In the genomic region with DNA sequence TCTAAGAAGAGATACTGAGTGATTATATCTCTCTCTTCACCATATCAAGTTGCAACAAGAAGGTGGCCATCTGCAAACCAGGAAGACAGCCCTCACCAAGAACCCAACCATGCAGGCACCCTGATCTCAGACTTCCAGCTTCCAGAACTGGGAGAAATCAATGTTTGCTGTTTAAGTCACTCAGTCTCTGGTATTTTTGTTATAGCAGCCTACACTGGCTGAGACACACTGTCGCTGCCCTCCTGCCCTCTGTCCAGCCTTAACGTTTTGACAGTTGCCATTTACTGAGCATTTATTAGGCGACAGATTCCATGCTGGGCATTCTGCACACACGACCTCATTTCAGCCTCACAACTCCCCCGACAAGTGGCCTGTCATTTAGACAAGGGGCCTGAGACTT, we compare ENCODE assay signal across 9 cellular contexts. TPM values are rescaled to one million over a fixed set of nuclear protein-coding genes. Genes with fewer than 3 reads are reported as not detected.
"Had no signal": no experiment of that assay in that cellular context is flagged by ENCODE, and none has a peak within 500 bp of the region (broad histone marks: within the 10 kb centered on the region; RNA-seq: fewer than 3 reads in every experiment).

No MANE protein-coding gene starts in this region.

- H3K4me3 ChIP-seq: GM12878 had no signal

- FAIRE-seq: G401.6, GM12878, GM12891, GM12892, GM18507, GM19239 had no signal

- ATAC-seq: GM12878 had no signal

- DNase-seq: GDM1, GF-D8 had no signal

RNA-seq across cellular contexts. Expression of gene HMX3, which starts 9.5 kb away (rescaled TPM):
- total RNA-seq: G401 had no signal

RNA-seq across cellular contexts. Expression of gene HMX2, which starts 21.7 kb away (rescaled TPM):
- total RNA-seq: G401 had no signal
